In genomic region chr6:149474108-149474935, GRCh38 we compare ENCODE assay signal across 17 cellular contexts. TPM values are rescaled to one million over a fixed set of nuclear protein-coding genes. Genes with fewer than 3 reads are reported as not detected.
DNase-seq lines count a peak whose midpoint lies in the region; ATAC-seq, FAIRE-seq and TF ChIP-seq lines count a peak whose summit lies in the region.
"Had no signal": no experiment of that assay in that cellular context is flagged by ENCODE, and none has a peak within 500 bp of the region (broad histone marks: within the 10 kb centered on the region; RNA-seq: fewer than 3 reads in every experiment).

No MANE protein-coding gene starts in this region.

- H3K36me3 ChIP-seq in Peyer's patch (no peaks in the 10 kb centered on the region), small intestine (ENCODE audit: control insufficient read depth in 2 of 2, insufficient read depth in 2 of 2, low read length in 2 of 2) (no peaks in the 10 kb centered on the region)

- TF ChIP-seq CTCF in Peyer's patch (IDR thresholded peaks at IDR 0.05), result no peak

- H3K9me3 ChIP-seq in Peyer's patch (no peaks in the 10 kb centered on the region), small intestine (ENCODE audit: control insufficient read depth, low read depth) (no peaks in the 10 kb centered on the region)

- FAIRE-seq in small intestine (lab: Jason Lieb, UNC), result no peak

- peaks cover 81% of the 10 kb centered on the region for H3K36me3 Mint-ChIP-seq in activated CD4-positive, alpha-beta memory T cell treated with anti-CD3 and anti-CD28 coated beads for 36 hours
- H3K36me3 Mint-ChIP-seq in activated CD4-positive, alpha-beta memory T cell treated with anti-CD3 and anti-CD28 coated beads, Interleukin-2, amount 10 ng/mL, durations not matched to agents 7 days and 5 days (ENCODE audit: low read depth), result peaks cover 53% of the 10 kb centered on the region

- DNase-seq in activated CD4-positive, alpha-beta memory T cell treated with anti-CD3 and anti-CD28 coated beads for 36 hours, result no peak
- DNase-seq in activated CD4-positive, alpha-beta memory T cell treated with anti-CD3 and anti-CD28 coated beads, Interleukin-2, amount 10 ng/mL, durations not matched to agents 7 days and 5 days, result no peak
- peak; percentile 63 to 79 (median 71) for DNase-seq in Peyer's patch
- peak; percentile 45 for DNase-seq in small intestine
- no peak for DNase-seq in activated CD4-positive, alpha-beta T cell treated with anti-CD3 and anti-CD28 coated beads for 48 hours
- DNase-seq in stimulated activated CD4-positive, alpha-beta T cell treated with anti-CD3 and anti-CD28 coated beads, Interleukin-2, amount 100 ng/mL, for 48 hours, result no peak
- DNase-seq: 8988T; caudate nucleus; DMS53; NCI-H446; SIG-M5; stimulated activated CD4-positive, alpha-beta T cell treated with anti-CD3 and anti-CD28 coated beads, Interleukin-4, amount 100 ng/mL, for 4 hours had no signal

- H3K4me1 ChIP-seq in Peyer's patch, result peaks cover 7 to 30% (median 19%) of the 10 kb centered on the region in 4 donors
- peaks cover 0 to 7% of the 10 kb centered on the region in 2 donors for H3K4me1 ChIP-seq in small intestine (ENCODE audit: control insufficient read depth in 2 of 2, insufficient read depth in 1 of 2, low read depth in 1 of 2, low read length in 1 of 2)

- H3K4me1 Mint-ChIP-seq in activated CD4-positive, alpha-beta memory T cell treated with anti-CD3 and anti-CD28 coated beads for 36 hours (ENCODE audit: low read depth), result peaks cover 81% of the 10 kb centered on the region
- peaks cover 63% of the 10 kb centered on the region for H3K4me1 Mint-ChIP-seq in activated CD4-positive, alpha-beta memory T cell treated with anti-CD3 and anti-CD28 coated beads, Interleukin-2, amount 10 ng/mL, durations not matched to agents 7 days and 5 days

- intact Hi-C loops in activated CD4-positive, alpha-beta memory T cell treated with anti-CD3 and anti-CD28 coated beads for 36 hours (cut with micrococcal nuclease), result no loop called here

- POLR2A ChIA-PET in activated CD4-positive, alpha-beta memory T cell treated with anti-CD3 and anti-CD28 coated beads for 36 hours (lab: Charles Lee), result interaction anchor here (1.7 to 2.4 kb wide), 3 partner anchors 10 to 43 kb away, joined by 8 to 21 read pairs (median 11); partner anchors contain the start of gene ZC3H12D
- POLR2A ChIA-PET in activated CD4-positive, alpha-beta memory T cell treated with anti-CD3 and anti-CD28 coated beads, Interleukin-2, amount 10 ng/mL, durations not matched to agents 7 days and 5 days (lab: Charles Lee), result interaction anchor here (0.9 to 1.8 kb wide), 6 partner anchors 21 to 443 kb away, joined by 3 to 5 read pairs (median 4); no protein-coding TSS in a partner anchor

- ATAC-seq in GM21825 (IDR thresholded peaks at IDR 0.05; ENCODE audit: unreplicated experiment) (peak; percentile 36), GM21576 (IDR thresholded peaks at IDR 0.05; ENCODE audit: unreplicated experiment) (no peak)
- ATAC-seq: activated CD4-positive, CD25-positive, alpha-beta regulatory T cell treated with anti-CD3 and anti-CD28 coated beads, Interleukin-2, amount 50 U/mL, for 24 hours; HCT116 had no signal

- peak overlapping the region; percentile 47 for H3K27ac Mint-ChIP-seq in activated CD4-positive, alpha-beta memory T cell treated with anti-CD3 and anti-CD28 coated beads for 36 hours
- H3K27ac Mint-ChIP-seq in activated CD4-positive, alpha-beta memory T cell treated with anti-CD3 and anti-CD28 coated beads, Interleukin-2, amount 10 ng/mL, durations not matched to agents 7 days and 5 days, result no peak overlapping the region
- H3K27ac Mint-ChIP-seq: progenitor cell of endocrine pancreas had no signal

- no peak for TF ChIP-seq POLR2A in Peyer's patch (IDR thresholded peaks at IDR 0.05)

- H3K4me3 Mint-ChIP-seq in activated CD4-positive, alpha-beta memory T cell treated with anti-CD3 and anti-CD28 coated beads for 36 hours, result peak overlapping the region; percentile 35
- no peak overlapping the region for H3K4me3 Mint-ChIP-seq in activated CD4-positive, alpha-beta memory T cell treated with anti-CD3 and anti-CD28 coated beads, Interleukin-2, amount 10 ng/mL, durations not matched to agents 7 days and 5 days

- H3K4me3 ChIP-seq in Peyer's patch (peak overlapping the region in 3 of 4 donors; percentile 4 to 27 (median 4)), small intestine (ENCODE audit: low read depth in 1 of 2, low read length in 2 of 2) (no peak overlapping the region)

- WGBS in small intestine, 3 donors, result 35 to 76% (median 39%) methylated on average over 30 of the region's 30 CpGs

- H3K27ac ChIP-seq in Peyer's patch (peak overlapping the region; percentile 62 to 79 (median 74)), small intestine (ENCODE audit: low read depth in 1 of 2, low read length in 1 of 2) (peak overlapping the region; percentile 65 to 83)

- no peaks in the 10 kb centered on the region for H3K27me3 ChIP-seq in Peyer's patch
- H3K27me3 ChIP-seq in small intestine (ENCODE audit: control insufficient read depth in 2 of 2, insufficient read depth in 2 of 2, low read length in 2 of 2), result no peaks in the 10 kb centered on the region

- no peaks in the 10 kb centered on the region for H3K27me3 Mint-ChIP-seq in activated CD4-positive, alpha-beta memory T cell treated with anti-CD3 and anti-CD28 coated beads for 36 hours
- H3K27me3 Mint-ChIP-seq in activated CD4-positive, alpha-beta memory T cell treated with anti-CD3 and anti-CD28 coated beads, Interleukin-2, amount 10 ng/mL, durations not matched to agents 7 days and 5 days, result no peaks in the 10 kb centered on the region
- H3K27me3 Mint-ChIP-seq: progenitor cell of endocrine pancreas had no signal

- CTCF ChIA-PET in activated CD4-positive, alpha-beta memory T cell treated with anti-CD3 and anti-CD28 coated beads for 36 hours (lab: Charles Lee), result interaction anchor here (0.8 to 3.3 kb wide), 5 partner anchors 19 to 71 kb away, joined by 3 to 35 read pairs (median 3); no protein-coding TSS in a partner anchor
- CTCF ChIA-PET in activated CD4-positive, alpha-beta memory T cell treated with anti-CD3 and anti-CD28 coated beads, Interleukin-2, amount 10 ng/mL, durations not matched to agents 7 days and 5 days (lab: Charles Lee), result interaction anchor here (0.8 to 1.7 kb wide), 7 partner anchors 14 to 446 kb away, joined by 3 to 7 read pairs (median 3); no protein-coding TSS in a partner anchor

- no peaks in the 10 kb centered on the region for H3K9me3 Mint-ChIP-seq in activated CD4-positive, alpha-beta memory T cell treated with anti-CD3 and anti-CD28 coated beads for 36 hours
- no peaks in the 10 kb centered on the region for H3K9me3 Mint-ChIP-seq in activated CD4-positive, alpha-beta memory T cell treated with anti-CD3 and anti-CD28 coated beads, Interleukin-2, amount 10 ng/mL, durations not matched to agents 7 days and 5 days

RNA-seq across cellular contexts. Expression of gene ZC3H12D, which starts 10.5 kb away (rescaled TPM):
- total RNA-seq in activated CD4-positive, alpha-beta memory T cell treated with anti-CD3 and anti-CD28 coated beads for 36 hours, result 100 to 1,000 TPM; 124 to 129 TPM
- total RNA-seq in activated CD4-positive, alpha-beta memory T cell treated with anti-CD3 and anti-CD28 coated beads, Interleukin-2, amount 10 ng/mL, durations not matched to agents 7 days and 5 days, result 10 to 100 TPM; 37.4 to 37.6 TPM
- 10 to 100 TPM in 3 of 4 donors, 1 to 10 TPM in 1; 7.8 to 32.2 (median 18.5) TPM for total RNA-seq in Peyer's patch
- 1 to 10 TPM; 2.0 to 3.2 (median 3.0) TPM for polyA plus RNA-seq in small intestine

Comparison
In these comparisons a context has a peak if more than half of its experiments do, and no peak if none do; other contexts are left out.
1. DNase-seq: peak in Peyer's patch (3 of 3) and small intestine (single experiment); none in activated CD4-positive, alpha-beta memory T cell treated with anti-CD3 and anti-CD28 coated beads for 36 hours (single experiment), activated CD4-positive, alpha-beta memory T cell treated with anti-CD3 and anti-CD28 coated beads, Interleukin-2, amount 10 ng/mL, durations not matched to agents 7 days and 5 days (single experiment), activated CD4-positive, alpha-beta T cell treated with anti-CD3 and anti-CD28 coated beads for 48 hours (single experiment) and stimulated activated CD4-positive, alpha-beta T cell treated with anti-CD3 and anti-CD28 coated beads, Interleukin-2, amount 100 ng/mL, for 48 hours (0 of 2).
2. H3K4me3 ChIP-seq: peak in Peyer's patch (3 of 4); none in small intestine (0 of 2).